Comparison of ENCODE assay signal across 1 cellular context in the genomic region with DNA sequence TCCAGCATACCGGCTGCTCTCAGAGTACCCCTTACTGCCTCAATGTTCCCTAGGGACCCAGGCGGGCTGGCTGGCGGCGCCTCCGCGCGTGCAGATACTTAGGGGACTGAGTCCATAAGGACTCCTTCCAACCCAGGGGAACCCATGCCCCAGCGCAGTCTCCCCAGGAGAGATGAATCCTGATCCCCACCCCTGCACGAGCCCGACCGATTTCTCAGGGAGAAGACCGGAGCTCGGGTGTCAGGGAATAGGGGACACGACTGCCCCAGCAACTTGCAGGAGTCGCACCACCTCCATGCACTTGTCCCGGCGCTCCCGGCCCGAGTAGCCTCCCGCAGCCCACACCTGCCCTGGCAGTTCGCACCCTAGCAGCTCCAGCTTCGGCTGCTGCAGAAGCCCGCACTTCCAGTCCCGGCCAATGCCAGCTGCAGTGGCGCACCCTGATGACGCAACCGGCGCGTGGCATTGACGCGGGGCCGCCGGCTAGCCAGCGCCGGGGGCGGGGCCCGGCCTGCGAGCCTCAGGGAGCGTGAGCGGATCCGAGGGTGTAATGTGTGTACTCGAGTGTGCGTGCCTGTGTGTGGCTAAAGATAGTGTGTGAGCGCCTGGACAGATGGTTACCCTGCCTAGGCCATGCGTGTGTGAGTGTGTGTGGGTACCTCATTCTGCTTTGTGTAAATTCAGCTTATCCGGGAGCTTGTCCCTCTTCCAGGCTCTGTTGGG.
TF ChIP-seq lines count a peak whose summit lies in the region.

A gene with protein sequence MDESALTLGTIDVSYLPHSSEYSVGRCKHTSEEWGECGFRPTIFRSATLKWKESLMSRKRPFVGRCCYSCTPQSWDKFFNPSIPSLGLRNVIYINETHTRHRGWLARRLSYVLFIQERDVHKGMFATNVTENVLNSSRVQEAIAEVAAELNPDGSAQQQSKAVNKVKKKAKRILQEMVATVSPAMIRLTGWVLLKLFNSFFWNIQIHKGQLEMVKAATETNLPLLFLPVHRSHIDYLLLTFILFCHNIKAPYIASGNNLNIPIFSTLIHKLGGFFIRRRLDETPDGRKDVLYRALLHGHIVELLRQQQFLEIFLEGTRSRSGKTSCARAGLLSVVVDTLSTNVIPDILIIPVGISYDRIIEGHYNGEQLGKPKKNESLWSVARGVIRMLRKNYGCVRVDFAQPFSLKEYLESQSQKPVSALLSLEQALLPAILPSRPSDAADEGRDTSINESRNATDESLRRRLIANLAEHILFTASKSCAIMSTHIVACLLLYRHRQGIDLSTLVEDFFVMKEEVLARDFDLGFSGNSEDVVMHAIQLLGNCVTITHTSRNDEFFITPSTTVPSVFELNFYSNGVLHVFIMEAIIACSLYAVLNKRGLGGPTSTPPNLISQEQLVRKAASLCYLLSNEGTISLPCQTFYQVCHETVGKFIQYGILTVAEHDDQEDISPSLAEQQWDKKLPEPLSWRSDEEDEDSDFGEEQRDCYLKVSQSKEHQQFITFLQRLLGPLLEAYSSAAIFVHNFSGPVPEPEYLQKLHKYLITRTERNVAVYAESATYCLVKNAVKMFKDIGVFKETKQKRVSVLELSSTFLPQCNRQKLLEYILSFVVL (minus strand): TSS at position 437 of the 723 bp plus-strand sequence. CDS start 1,981 bp downstream, outside the sequence.

TF ChIP-seq in WTC11, 78 proteins besides CTCF, POLR2A, EP300 and RAD21 (continued from another document and continues in another):
- TF ChIP-seq, protein P1, sequence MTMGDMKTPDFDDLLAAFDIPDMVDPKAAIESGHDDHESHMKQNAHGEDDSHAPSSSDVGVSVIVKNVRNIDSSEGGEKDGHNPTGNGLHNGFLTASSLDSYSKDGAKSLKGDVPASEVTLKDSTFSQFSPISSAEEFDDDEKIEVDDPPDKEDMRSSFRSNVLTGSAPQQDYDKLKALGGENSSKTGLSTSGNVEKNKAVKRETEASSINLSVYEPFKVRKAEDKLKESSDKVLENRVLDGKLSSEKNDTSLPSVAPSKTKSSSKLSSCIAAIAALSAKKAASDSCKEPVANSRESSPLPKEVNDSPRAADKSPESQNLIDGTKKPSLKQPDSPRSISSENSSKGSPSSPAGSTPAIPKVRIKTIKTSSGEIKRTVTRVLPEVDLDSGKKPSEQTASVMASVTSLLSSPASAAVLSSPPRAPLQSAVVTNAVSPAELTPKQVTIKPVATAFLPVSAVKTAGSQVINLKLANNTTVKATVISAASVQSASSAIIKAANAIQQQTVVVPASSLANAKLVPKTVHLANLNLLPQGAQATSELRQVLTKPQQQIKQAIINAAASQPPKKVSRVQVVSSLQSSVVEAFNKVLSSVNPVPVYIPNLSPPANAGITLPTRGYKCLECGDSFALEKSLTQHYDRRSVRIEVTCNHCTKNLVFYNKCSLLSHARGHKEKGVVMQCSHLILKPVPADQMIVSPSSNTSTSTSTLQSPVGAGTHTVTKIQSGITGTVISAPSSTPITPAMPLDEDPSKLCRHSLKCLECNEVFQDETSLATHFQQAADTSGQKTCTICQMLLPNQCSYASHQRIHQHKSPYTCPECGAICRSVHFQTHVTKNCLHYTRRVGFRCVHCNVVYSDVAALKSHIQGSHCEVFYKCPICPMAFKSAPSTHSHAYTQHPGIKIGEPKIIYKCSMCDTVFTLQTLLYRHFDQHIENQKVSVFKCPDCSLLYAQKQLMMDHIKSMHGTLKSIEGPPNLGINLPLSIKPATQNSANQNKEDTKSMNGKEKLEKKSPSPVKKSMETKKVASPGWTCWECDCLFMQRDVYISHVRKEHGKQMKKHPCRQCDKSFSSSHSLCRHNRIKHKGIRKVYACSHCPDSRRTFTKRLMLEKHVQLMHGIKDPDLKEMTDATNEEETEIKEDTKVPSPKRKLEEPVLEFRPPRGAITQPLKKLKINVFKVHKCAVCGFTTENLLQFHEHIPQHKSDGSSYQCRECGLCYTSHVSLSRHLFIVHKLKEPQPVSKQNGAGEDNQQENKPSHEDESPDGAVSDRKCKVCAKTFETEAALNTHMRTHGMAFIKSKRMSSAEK (CRISPR knock-in tag; IDR thresholded peaks at IDR 0.05; ENCODE audit: borderline replicate concordance) = no peak
- TF ChIP-seq ELF4 (CRISPR knock-in tag; IDR thresholded peaks at IDR 0.05; ENCODE audit: low read depth) = no peak
- TF ChIP-seq CREM (CRISPR knock-in tag; IDR thresholded peaks at IDR 0.05) = peak; percentile 100
- TF ChIP-seq, protein P2, sequence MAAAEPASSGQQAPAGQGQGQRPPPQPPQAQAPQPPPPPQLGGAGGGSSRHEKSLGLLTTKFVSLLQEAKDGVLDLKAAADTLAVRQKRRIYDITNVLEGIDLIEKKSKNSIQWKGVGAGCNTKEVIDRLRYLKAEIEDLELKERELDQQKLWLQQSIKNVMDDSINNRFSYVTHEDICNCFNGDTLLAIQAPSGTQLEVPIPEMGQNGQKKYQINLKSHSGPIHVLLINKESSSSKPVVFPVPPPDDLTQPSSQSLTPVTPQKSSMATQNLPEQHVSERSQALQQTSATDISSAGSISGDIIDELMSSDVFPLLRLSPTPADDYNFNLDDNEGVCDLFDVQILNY (CRISPR knock-in tag; IDR thresholded peaks at IDR 0.05) = peak; percentile 67; the same call in 1 of the 2 replicates
- TF ChIP-seq ZBTB21 (CRISPR knock-in tag; IDR thresholded peaks at IDR 0.05; ENCODE audit: borderline replicate concordance) = peak; percentile 84; the same call in 1 of the 2 replicates
- 0 out of 2 replicates have a peak, but pooled peaks have one; percentile 46 for TF ChIP-seq ZNF317 (CRISPR knock-in tag; IDR thresholded peaks at IDR 0.05; ENCODE audit: borderline replicate concordance, low read depth)
- TF ChIP-seq, protein P3, sequence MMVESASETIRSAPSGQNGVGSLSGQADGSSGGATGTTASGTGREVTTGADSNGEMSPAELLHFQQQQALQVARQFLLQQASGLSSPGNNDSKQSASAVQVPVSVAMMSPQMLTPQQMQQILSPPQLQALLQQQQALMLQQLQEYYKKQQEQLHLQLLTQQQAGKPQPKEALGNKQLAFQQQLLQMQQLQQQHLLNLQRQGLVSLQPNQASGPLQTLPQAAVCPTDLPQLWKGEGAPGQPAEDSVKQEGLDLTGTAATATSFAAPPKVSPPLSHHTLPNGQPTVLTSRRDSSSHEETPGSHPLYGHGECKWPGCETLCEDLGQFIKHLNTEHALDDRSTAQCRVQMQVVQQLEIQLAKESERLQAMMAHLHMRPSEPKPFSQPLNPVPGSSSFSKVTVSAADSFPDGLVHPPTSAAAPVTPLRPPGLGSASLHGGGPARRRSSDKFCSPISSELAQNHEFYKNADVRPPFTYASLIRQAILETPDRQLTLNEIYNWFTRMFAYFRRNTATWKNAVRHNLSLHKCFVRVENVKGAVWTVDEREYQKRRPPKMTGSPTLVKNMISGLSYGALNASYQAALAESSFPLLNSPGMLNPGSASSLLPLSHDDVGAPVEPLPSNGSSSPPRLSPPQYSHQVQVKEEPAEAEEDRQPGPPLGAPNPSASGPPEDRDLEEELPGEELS (CRISPR knock-in tag; IDR thresholded peaks at IDR 0.05) = peak; percentile 63
- TF ChIP-seq ZNF138 (CRISPR knock-in tag; conservative IDR thresholded peaks at IDR 0.05) = 0 out of 2 replicates have a peak, but pooled peaks have one; percentile 56
- TF ChIP-seq, protein P4, sequence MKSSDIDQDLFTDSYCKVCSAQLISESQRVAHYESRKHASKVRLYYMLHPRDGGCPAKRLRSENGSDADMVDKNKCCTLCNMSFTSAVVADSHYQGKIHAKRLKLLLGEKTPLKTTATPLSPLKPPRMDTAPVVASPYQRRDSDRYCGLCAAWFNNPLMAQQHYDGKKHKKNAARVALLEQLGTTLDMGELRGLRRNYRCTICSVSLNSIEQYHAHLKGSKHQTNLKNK (CRISPR knock-in tag; IDR thresholded peaks at IDR 0.05) = no peak
- TF ChIP-seq GRHL2 (CRISPR knock-in tag; IDR thresholded peaks at IDR 0.05; ENCODE audit: insufficient replicate concordance, severe bottlenecking) = no peak
- no peak for TF ChIP-seq TCF7 (CRISPR knock-in tag; IDR thresholded peaks at IDR 0.05; ENCODE audit: low read depth)
- TF ChIP-seq, protein P5, sequence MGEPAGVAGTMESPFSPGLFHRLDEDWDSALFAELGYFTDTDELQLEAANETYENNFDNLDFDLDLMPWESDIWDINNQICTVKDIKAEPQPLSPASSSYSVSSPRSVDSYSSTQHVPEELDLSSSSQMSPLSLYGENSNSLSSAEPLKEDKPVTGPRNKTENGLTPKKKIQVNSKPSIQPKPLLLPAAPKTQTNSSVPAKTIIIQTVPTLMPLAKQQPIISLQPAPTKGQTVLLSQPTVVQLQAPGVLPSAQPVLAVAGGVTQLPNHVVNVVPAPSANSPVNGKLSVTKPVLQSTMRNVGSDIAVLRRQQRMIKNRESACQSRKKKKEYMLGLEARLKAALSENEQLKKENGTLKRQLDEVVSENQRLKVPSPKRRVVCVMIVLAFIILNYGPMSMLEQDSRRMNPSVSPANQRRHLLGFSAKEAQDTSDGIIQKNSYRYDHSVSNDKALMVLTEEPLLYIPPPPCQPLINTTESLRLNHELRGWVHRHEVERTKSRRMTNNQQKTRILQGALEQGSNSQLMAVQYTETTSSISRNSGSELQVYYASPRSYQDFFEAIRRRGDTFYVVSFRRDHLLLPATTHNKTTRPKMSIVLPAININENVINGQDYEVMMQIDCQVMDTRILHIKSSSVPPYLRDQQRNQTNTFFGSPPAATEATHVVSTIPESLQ (CRISPR knock-in tag; IDR thresholded peaks at IDR 0.05) = no peak; the same call in 1 of the 2 replicates
- TF ChIP-seq SP1 (CRISPR knock-in tag; conservative IDR thresholded peaks at IDR 0.05) = peak; percentile 96
- TF ChIP-seq MXD4 (CRISPR knock-in tag; IDR thresholded peaks at IDR 0.05; ENCODE audit: borderline replicate concordance) = no peak
- TF ChIP-seq, protein P6, sequence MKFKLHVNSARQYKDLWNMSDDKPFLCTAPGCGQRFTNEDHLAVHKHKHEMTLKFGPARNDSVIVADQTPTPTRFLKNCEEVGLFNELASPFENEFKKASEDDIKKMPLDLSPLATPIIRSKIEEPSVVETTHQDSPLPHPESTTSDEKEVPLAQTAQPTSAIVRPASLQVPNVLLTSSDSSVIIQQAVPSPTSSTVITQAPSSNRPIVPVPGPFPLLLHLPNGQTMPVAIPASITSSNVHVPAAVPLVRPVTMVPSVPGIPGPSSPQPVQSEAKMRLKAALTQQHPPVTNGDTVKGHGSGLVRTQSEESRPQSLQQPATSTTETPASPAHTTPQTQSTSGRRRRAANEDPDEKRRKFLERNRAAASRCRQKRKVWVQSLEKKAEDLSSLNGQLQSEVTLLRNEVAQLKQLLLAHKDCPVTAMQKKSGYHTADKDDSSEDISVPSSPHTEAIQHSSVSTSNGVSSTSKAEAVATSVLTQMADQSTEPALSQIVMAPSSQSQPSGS (CRISPR knock-in tag; IDR thresholded peaks at IDR 0.05; ENCODE audit: borderline replicate concordance, low read depth) = no peak
- TF ChIP-seq, protein P7, sequence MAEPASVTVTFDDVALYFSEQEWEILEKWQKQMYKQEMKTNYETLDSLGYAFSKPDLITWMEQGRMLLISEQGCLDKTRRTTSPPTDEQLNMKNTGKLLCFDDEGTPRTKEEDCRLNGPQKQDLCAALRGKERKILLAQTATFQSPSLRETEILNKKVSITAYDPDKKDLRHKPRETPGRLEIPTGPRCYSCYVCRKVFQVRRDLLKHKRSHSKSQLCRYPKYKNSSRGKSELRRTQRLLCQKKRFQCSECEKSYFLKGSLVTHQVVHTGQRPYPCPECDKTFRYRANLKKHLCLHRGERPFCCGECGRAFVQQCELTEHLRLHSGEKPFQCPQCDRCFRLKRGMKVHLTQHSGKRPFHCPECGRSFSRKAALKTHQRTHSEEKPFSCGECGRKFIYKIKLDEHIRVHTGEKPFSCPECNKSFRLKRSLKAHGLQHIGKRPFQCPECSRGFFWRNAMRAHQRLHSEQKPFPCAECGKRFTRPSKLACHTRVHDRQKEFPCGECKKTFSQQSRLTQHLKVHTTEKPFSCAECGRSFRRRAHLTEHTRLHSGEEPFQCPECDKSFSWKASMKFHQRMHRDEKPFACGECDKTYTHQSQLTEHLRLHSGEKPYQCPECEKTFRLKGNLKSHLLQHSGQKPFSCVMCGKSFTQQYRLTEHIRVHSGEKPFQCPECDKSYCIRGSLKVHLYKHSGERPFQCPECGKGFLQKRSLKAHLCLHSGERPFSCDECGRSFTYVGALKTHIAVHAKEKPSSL (CRISPR knock-in tag; conservative IDR thresholded peaks at IDR 0.05) = no peak
- 0 out of 2 replicates have a peak, but pooled peaks have one; percentile 45 for TF ChIP-seq TP53 (CRISPR knock-in tag; IDR thresholded peaks at IDR 0.05)
- TF ChIP-seq, protein P8, sequence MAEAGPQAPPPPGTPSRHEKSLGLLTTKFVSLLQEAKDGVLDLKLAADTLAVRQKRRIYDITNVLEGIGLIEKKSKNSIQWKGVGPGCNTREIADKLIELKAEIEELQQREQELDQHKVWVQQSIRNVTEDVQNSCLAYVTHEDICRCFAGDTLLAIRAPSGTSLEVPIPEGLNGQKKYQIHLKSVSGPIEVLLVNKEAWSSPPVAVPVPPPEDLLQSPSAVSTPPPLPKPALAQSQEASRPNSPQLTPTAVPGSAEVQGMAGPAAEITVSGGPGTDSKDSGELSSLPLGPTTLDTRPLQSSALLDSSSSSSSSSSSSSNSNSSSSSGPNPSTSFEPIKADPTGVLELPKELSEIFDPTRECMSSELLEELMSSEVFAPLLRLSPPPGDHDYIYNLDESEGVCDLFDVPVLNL (CRISPR knock-in tag; IDR thresholded peaks at IDR 0.05; ENCODE audit: borderline replicate concordance, low read depth) = no peak
- peak; percentile 89 for TF ChIP-seq FOXK1 (CRISPR knock-in tag; IDR thresholded peaks at IDR 0.05)
- 0 out of 2 replicates have a peak, but pooled peaks have one; percentile 14 for TF ChIP-seq ZNF121 (CRISPR knock-in tag; IDR thresholded peaks at IDR 0.05)
- no peak for TF ChIP-seq NFYB (CRISPR knock-in tag; conservative IDR thresholded peaks at IDR 0.05; ENCODE audit: low read depth)
- TF ChIP-seq HMGA2 (CRISPR knock-in tag; IDR thresholded peaks at IDR 0.05) = no peak
- peak; percentile 82 for TF ChIP-seq MYBL2 (CRISPR knock-in tag; IDR thresholded peaks at IDR 0.05)
- TF ChIP-seq, protein P9, sequence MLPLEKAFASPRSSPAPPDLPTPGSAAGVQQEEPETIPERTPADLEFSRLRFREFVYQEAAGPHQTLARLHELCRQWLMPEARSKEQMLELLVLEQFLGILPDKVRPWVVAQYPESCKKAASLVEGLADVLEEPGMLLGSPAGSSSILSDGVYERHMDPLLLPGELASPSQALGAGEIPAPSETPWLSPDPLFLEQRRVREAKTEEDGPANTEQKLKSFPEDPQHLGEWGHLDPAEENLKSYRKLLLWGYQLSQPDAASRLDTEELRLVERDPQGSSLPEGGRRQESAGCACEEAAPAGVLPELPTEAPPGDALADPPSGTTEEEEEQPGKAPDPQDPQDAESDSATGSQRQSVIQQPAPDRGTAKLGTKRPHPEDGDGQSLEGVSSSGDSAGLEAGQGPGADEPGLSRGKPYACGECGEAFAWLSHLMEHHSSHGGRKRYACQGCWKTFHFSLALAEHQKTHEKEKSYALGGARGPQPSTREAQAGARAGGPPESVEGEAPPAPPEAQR (CRISPR knock-in tag; IDR thresholded peaks at IDR 0.05) = no peak
- no peak for TF ChIP-seq PRRX2 (CRISPR knock-in tag; IDR thresholded peaks at IDR 0.05)
- TF ChIP-seq TEAD4 (CRISPR knock-in tag; IDR thresholded peaks at IDR 0.05) = no peak
- TF ChIP-seq NR2C2 (CRISPR knock-in tag; IDR thresholded peaks at IDR 0.05) = no peak
- TF ChIP-seq ZNF232 (CRISPR knock-in tag; IDR thresholded peaks at IDR 0.05) = 0 out of 2 replicates have a peak, but pooled peaks have one; percentile 64
